13 cellular contexts compared by ENCODE assay signal in genomic region chr18:44731160-44731865, GRCh38. TPM values are rescaled to one million over a fixed set of nuclear protein-coding genes. Genes with fewer than 3 reads are reported as not detected.
A peak's percentile ranks its signal among the peaks of the same experiment; 100 is the strongest.
DNase-seq lines count a peak whose midpoint lies in the region; ATAC-seq, FAIRE-seq and TF ChIP-seq lines count a peak whose summit lies in the region.
"Had no signal": no experiment of that assay in that cellular context is flagged by ENCODE, and none has a peak within 500 bp of the region (broad histone marks: within the 10 kb centered on the region; RNA-seq: fewer than 3 reads in every experiment).

No MANE protein-coding gene starts in this region.

- in situ Hi-C loops in K562 (cut with MboI): no loop called here

- ATAC-seq in GM18517 (IDR thresholded peaks at IDR 0.05; ENCODE audit: unreplicated experiment) (peak; percentile 20), K562 (no peak), psoas muscle (no peak), Right ventricle myocardium superior (ENCODE audit: poor library complexity) (no peak), HG03439 (IDR thresholded peaks at IDR 0.05; ENCODE audit: unreplicated experiment) (no peak)
- ATAC-seq: right lobe of liver had no signal

- TF ChIP-seq EP300 in K562 (IDR thresholded peaks at IDR 0.05; ENCODE audit: low read length): no peak

- H3K9me1 ChIP-seq in K562 (ENCODE audit: control insufficient read depth, insufficient read depth, low read length): no peaks in the 10 kb centered on the region

- no TSS peak for BruUV-seq in K562 (replicated peaks; lab: Mats Ljungman, UMichigan)

- no peaks in the 10 kb centered on the region for H4K20me1 ChIP-seq in K562 (replicated peaks; ENCODE audit: control insufficient read depth, insufficient read depth, low read length)

- no peak overlapping the region for H2AFZ ChIP-seq in K562 (ENCODE audit: low read depth, low read length)

- no peak for TF ChIP-seq RAD21 in K562 (CRISPR knock-in tag; conservative IDR thresholded peaks at IDR 0.05 in 1 of 2, IDR thresholded peaks at IDR 0.05 in 1 of 2)

- POLR2A ChIA-PET in K562 (lab: Yijun Ruan, JAX): no interaction called here

- no peak overlapping the region for H3K27ac ChIP-seq in K562 (ENCODE audit: extremely low read depth, low read depth, low read length)
- H3K27ac ChIP-seq in psoas muscle: peak overlapping the region; percentile 83
- no peak overlapping the region for H3K27ac ChIP-seq in right atrium auricular region
- H3K27ac ChIP-seq: right lobe of liver had no signal

- DNase-seq in Kasumi-1 (lab: John Stamatoyannopoulos, UW): peak; percentile 44 to 53
- no peak for DNase-seq in K562 (ENCODE audit: extremely low read depth in 1 of 4, low spot score in 3 of 4)
- no peak for DNase-seq in psoas muscle
- DNase-seq in NCI-H2196 treated with DMSO at 0.1 percent for 48 hours (lab: John Stamatoyannopoulos, UW; ENCODE audit: unreplicated experiment): no peak
- DNase-seq in Right ventricle myocardium superior: no peak
- DNase-seq in right atrium auricular region (ENCODE audit: low spot score): no peak
- DNase-seq: activated CD4-positive, CD25-positive, alpha-beta regulatory T cell; activated naive CD4-positive, alpha-beta T cell treated with anti-CD3 and anti-CD28 coated beads, Interleukin-2, amount 10 ng/mL, durations not matched to agents 7 days and 5 days; right lobe of liver had no signal

- TF ChIP-seq CTCF in K562 (IDR thresholded peaks at IDR 0.05 in 2 of 3, conservative IDR thresholded peaks at IDR 0.05 in 1 of 3; ENCODE audit: insufficient read depth in 2 of 3, low read depth in 1 of 3, low read length in 3 of 3): no peak
- no peak for TF ChIP-seq CTCF in psoas muscle (IDR thresholded peaks at IDR 0.05)
- no peak for TF ChIP-seq CTCF in right atrium auricular region (IDR thresholded peaks at IDR 0.05)

- FAIRE-seq in K562 (lab: Jason Lieb, UNC): no peak
- FAIRE-seq: RCC 7860 had no signal

- no peak overlapping the region for H3K4me3 ChIP-seq in K562
- H3K4me3 ChIP-seq in psoas muscle: no peak overlapping the region
- H3K4me3 ChIP-seq in right atrium auricular region: no peak overlapping the region
- H3K4me3 ChIP-seq: lung, right lobe of liver had no signal

- WGBS in K562 (ENCODE audit: insufficient coverage, low coverage, missing lambda C conversion rate): 76% methylated on average over 11 of the region's 11 CpGs
- WGBS in psoas muscle, 3 donors: 80 to 90% (median 81%) methylated on average over 11 of the region's 11 CpGs

- no peaks in the 10 kb centered on the region for H3K27me3 ChIP-seq in K562 (ENCODE audit: control insufficient read depth in 2 of 2, insufficient read depth in 2 of 2, low read length in 2 of 2)
- H3K27me3 ChIP-seq in psoas muscle (ENCODE audit: insufficient read depth in 3 of 3, low read length in 2 of 3): no peaks in the 10 kb centered on the region
- no peaks in the 10 kb centered on the region for H3K27me3 ChIP-seq in right atrium auricular region
- H3K27me3 ChIP-seq: right lobe of liver had no signal

- no peak overlapping the region for H3K4me2 ChIP-seq in K562 (ENCODE audit: insufficient read depth, low read length)

- CTCF ChIA-PET in K562 (lab: Yijun Ruan, JAX; ENCODE audit: low intra/inter-chr PET ratio): no interaction called here

- no peaks in the 10 kb centered on the region for H3K79me2 ChIP-seq in K562 (ENCODE audit: control insufficient read depth, insufficient read depth, low read length)

- no peaks in the 10 kb centered on the region for H3K36me3 ChIP-seq in K562 (ENCODE audit: control insufficient read depth, insufficient read depth, low read length)
- H3K36me3 ChIP-seq in psoas muscle (ENCODE audit: insufficient read depth in 1 of 2, low read depth in 1 of 2): no peaks in the 10 kb centered on the region
- H3K36me3 ChIP-seq in right atrium auricular region: no peaks in the 10 kb centered on the region
- H3K36me3 ChIP-seq: right lobe of liver had no signal

- peaks cover 5 to 38% of the 10 kb centered on the region in 2 experiments; a peak in 3 of 5 replicates for H3K4me1 ChIP-seq in K562 (replicated peaks in 1 of 2; ENCODE audit: control insufficient read depth in 2 of 2, insufficient read depth in 2 of 2, low read length in 2 of 2)
- peaks cover 34% of the 10 kb centered on the region for H3K4me1 ChIP-seq in psoas muscle
- H3K4me1 ChIP-seq in right atrium auricular region: peaks cover 0 to 8% of the 10 kb centered on the region in 2 donors

- H3K9me3 ChIP-seq in K562 (replicated peaks; ENCODE audit: control insufficient read depth, insufficient read depth, low read depth, low read length) (no peaks in the 10 kb centered on the region), psoas muscle (no peaks in the 10 kb centered on the region), right atrium auricular region (no peaks in the 10 kb centered on the region)
- H3K9me3 ChIP-seq: right lobe of liver had no signal

- H3K9ac ChIP-seq in K562 (ENCODE audit: insufficient read depth in 1 of 2, low read depth in 2 of 2, low read length in 2 of 2): no peak overlapping the region

- TF ChIP-seq POLR2A in K562 (conservative IDR thresholded peaks at IDR 0.05): no peak

- intact Hi-C loops in K562 (cut with micrococcal nuclease) (no loop called here), psoas muscle (cut with DNase I) (no loop called here), Right ventricle myocardium superior (cut with DNase I) (no loop called here)

TF ChIP-seq in K562, 482 proteins besides CTCF, POLR2A, EP300 and RAD21 (continues in another document):
- TF ChIP-seq ZNF23 (CRISPR knock-in tag; IDR thresholded peaks at IDR 0.05): no peak

RNA-seq across cellular contexts. Expression of gene SETBP1, which starts 50.6 kb away (rescaled TPM):
- total RNA-seq in K562 (2011; cell fraction: chromatin; rRNA removed; ENCODE audit: low replicate concordance): 0.95 and 1.1 TPM in 2 replicates
- total RNA-seq in K562 (2011; cell fraction: nucleolus; rRNA removed): 0.13 and 0.33 TPM in 2 replicates
- 0.37 and 0.84 TPM in 2 replicates for total RNA-seq in K562 (2011; cell fraction: nucleoplasm; rRNA removed)
- total RNA-seq in K562 (2014; rRNA removed): under 0.01 and 0.04 TPM in 2 replicates
- under 0.01 and 0.04 TPM in 2 replicates for total RNA-seq in K562 (2014; rRNA removed; fragmentation: Illumina TruSeq; extraction: Trizol)
- 0.04 TPM in 2 replicates for total RNA-seq in K562 (2015; rRNA removed; fragmentation: Illumina TruSeq; extraction: Trizol)
- total RNA-seq in K562 (2021): 0.13 and 0.18 TPM in 2 replicates
- polyA plus RNA-seq in K562 (2011; rRNA removed): 0.04 and 0.13 TPM in 2 replicates
- 0.01 and 0.04 TPM in 2 replicates for polyA plus RNA-seq in K562 (2011; cell fraction: cytosol; rRNA removed)
- 0.15 and 0.17 TPM in 2 replicates for polyA plus RNA-seq in K562 (2011; cell fraction: nucleus; rRNA removed)
- 0.17 and 0.20 TPM in 2 replicates for polyA plus RNA-seq in K562 (2012)
- polyA plus RNA-seq in K562 (2014; fragmentation: Illumina TruSeq; extraction: Trizol): 0.04 and 0.10 TPM in 2 replicates
- polyA plus RNA-seq in K562 (2014; fragmentation: Nextera tagmentation; extraction: Ambion mirVana): under 1 TPM; 0.03 TPM
- 0.04 and 0.11 TPM in 2 replicates for polyA plus RNA-seq in K562 (2014; rRNA removed)
- polyA minus RNA-seq in K562 (2011; rRNA and poly(A)+ RNA removed): 0.06 and 0.39 TPM in 2 replicates
- not detected in 2 replicates for polyA minus RNA-seq in K562 (2011; cell fraction: cytosol; rRNA and poly(A)+ RNA removed)
- polyA minus RNA-seq in K562 (2011; cell fraction: nucleus; rRNA and poly(A)+ RNA removed): 0.22 and 0.40 TPM in 2 replicates
- total RNA-seq in psoas muscle: 10 to 100 TPM; 10.5 to 21.0 (median 20.2) TPM
- polyA plus RNA-seq in psoas muscle: 1 to 10 TPM in 2 of 3 donors, under 1 TPM in 1; 0.61 to 4.8 (median 2.5) TPM
- 6.3 TPM for total RNA-seq in Right ventricle myocardium superior
- total RNA-seq in right atrium auricular region: 10 to 100 TPM in 1 of 2 donors, 1 to 10 TPM in 1; 7.8 to 13.4 TPM

Comparison
In these comparisons a context has a peak if more than half of its experiments do, and no peak if none do; other contexts are left out.
1. DNase-seq: peak in Kasumi-1 (2 of 2); none in K562 (0 of 4), psoas muscle (0 of 2), NCI-H2196 treated with DMSO at 0.1 percent for 48 hours (single experiment), Right ventricle myocardium superior (single experiment) and right atrium auricular region (single experiment).